In the genomic region with DNA sequence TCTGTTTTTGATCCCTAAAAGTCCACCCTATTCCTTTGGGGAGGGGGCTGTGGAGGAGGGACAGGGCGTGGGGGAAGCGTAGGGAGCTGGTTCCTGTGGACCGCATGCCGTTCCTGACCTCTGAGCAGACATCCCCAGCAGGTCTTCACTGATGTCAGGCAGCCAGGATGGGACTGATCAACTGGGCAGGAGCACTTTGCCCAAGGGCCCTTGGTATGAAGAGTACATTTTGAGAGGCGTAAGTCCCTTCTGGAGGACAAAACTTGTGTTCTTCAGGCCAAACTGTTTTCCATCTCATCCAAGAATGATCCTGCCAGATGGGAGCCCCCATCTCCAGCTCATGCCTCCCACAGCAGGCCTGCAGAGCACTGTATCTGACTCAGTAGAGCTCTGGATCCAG, we compare ENCODE assay signal across 24 cellular contexts.
"Had no signal": no experiment of that assay in that cellular context is flagged by ENCODE, and none has a peak within 500 bp of the region (broad histone marks: within the 10 kb centered on the region; RNA-seq: fewer than 3 reads in every experiment).

No MANE protein-coding gene starts in this region.

- DNase-seq: heart right ventricle; kidney glomerular epithelial cell; left cardiac atrium; left lung; naive thymus-derived CD8-positive, alpha-beta T cell; nephron progenitor cell; nucleus accumbens; psoas muscle; right lobe of liver; stimulated activated CD4-positive, alpha-beta T cell treated with anti-CD3 and anti-CD28 coated beads, Interleukin-1b, Interleukin-23, amount 100 ng/mL, for 48 hours; stimulated activated CD4-positive, alpha-beta T cell treated with anti-CD3 and anti-CD28 coated beads, Interleukin-2, amount 100 ng/mL, for 48 hours; stimulated activated CD4-positive, alpha-beta T cell treated with anti-CD3 and anti-CD28 coated beads, Interleukin-4, amount 100 ng/mL, for 4 hours; stimulated activated CD8-positive, alpha-beta memory T cell treated with anti-CD3 and anti-CD28 coated beads, Interleukin-4, amount 100 ng/mL, for 48 hours; stimulated activated naive CD4-positive, alpha-beta T cell treated with Interleukin-2 at 50 U/mL for 16 hours; stimulated activated naive CD8-positive, alpha-beta T cell treated with anti-CD3 and anti-CD28 coated beads, Interleukin-15, amount 100 ng/mL, for 72 hours; substantia nigra; upper lobe of left lung had no signal

- H3K4me3 Mint-ChIP-seq: naive thymus-derived CD8-positive, alpha-beta T cell; nephron progenitor cell; stimulated activated memory B cell treated with anti-CD40 and anti-IgM and Interleukin-4, amounts not matched to agents 10 μg/mL and 1 μg/mL and 100 μg/mL, for 72 hours; stimulated activated naive CD8-positive, alpha-beta T cell treated with anti-CD3 and anti-CD28 coated beads, Interleukin-15, amount 100 ng/mL, for 72 hours had no signal

- H3K27ac ChIP-seq: heart right ventricle, hepatocyte, left lung, parathyroid adenoma, psoas muscle, right lobe of liver, tibial nerve, upper lobe of left lung, vagina had no signal

- H3K4me2 ChIP-seq: hepatocyte, smooth muscle cell had no signal

- H3K36me3 Mint-ChIP-seq: naive thymus-derived CD8-positive, alpha-beta T cell; stimulated activated memory B cell treated with anti-CD40 and anti-IgM and Interleukin-4, amounts not matched to agents 10 μg/mL and 1 μg/mL and 100 μg/mL, for 72 hours had no signal

- H3K4me1 Mint-ChIP-seq: naive thymus-derived CD8-positive, alpha-beta T cell; stimulated activated memory B cell treated with anti-CD40 and anti-IgM and Interleukin-4, amounts not matched to agents 10 μg/mL and 1 μg/mL and 100 μg/mL, for 72 hours had no signal

- H3K9ac ChIP-seq: parathyroid adenoma had no signal

- H3K79me2 ChIP-seq: hepatocyte, parathyroid adenoma had no signal

- H3K9me3 ChIP-seq: heart right ventricle, left lung, psoas muscle, right lobe of liver, tibial nerve, upper lobe of left lung, vagina had no signal

- H3K4me1 ChIP-seq: heart right ventricle, left lung, parathyroid adenoma, psoas muscle, tibial nerve, upper lobe of left lung, vagina had no signal

- ATAC-seq: heart right ventricle; left cardiac atrium; left lung; naive thymus-derived CD8-positive, alpha-beta T cell; psoas muscle; right lobe of liver; stimulated activated memory B cell treated with anti-CD40 and anti-IgM and Interleukin-4, amounts not matched to agents 10 μg/mL and 1 μg/mL and 100 μg/mL, for 72 hours; stimulated activated naive CD8-positive, alpha-beta T cell treated with anti-CD3 and anti-CD28 coated beads, Interleukin-15, amount 100 ng/mL, for 72 hours had no signal

- H3K36me3 ChIP-seq: heart right ventricle, left lung, right lobe of liver, upper lobe of left lung, vagina had no signal

- H2AFZ ChIP-seq: hepatocyte, parathyroid adenoma had no signal

- H3K27ac Mint-ChIP-seq: naive thymus-derived CD8-positive, alpha-beta T cell; stimulated activated memory B cell treated with anti-CD40 and anti-IgM and Interleukin-4, amounts not matched to agents 10 μg/mL and 1 μg/mL and 100 μg/mL, for 72 hours had no signal

- H3K4me3 ChIP-seq: heart right ventricle, hepatocyte, left lung, lung, psoas muscle, right lobe of liver, smooth muscle cell, tibial nerve, upper lobe of left lung, vagina had no signal

- H3K27me3 ChIP-seq: heart right ventricle, hepatocyte, left lung, right lobe of liver, tibial nerve, upper lobe of left lung, vagina had no signal

- H3K9me3 Mint-ChIP-seq: naive thymus-derived CD8-positive, alpha-beta T cell; nephron progenitor cell; stimulated activated memory B cell treated with anti-CD40 and anti-IgM and Interleukin-4, amounts not matched to agents 10 μg/mL and 1 μg/mL and 100 μg/mL, for 72 hours; stimulated activated naive CD8-positive, alpha-beta T cell treated with anti-CD3 and anti-CD28 coated beads, Interleukin-15, amount 100 ng/mL, for 72 hours had no signal
